16 cellular contexts compared by ENCODE assay signal in the genomic region with DNA sequence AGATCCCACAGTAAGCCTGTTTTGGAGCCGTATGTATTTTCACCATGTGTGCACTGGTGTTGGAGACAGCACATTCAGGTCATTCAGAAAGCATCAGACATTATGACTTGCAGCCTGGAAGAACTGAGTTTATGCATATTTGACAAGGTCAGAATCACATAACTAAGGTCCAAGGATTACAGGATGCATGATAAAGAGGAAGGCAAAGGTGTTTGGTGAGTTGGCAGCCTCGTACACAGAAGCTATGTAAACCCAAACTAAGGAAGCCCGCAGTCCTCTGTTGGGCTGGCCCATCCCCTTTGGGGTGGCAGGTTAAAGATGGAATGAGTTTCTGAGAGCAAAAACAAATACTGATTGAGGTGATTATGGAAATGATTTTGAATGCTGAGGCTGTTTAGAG.
A peak's percentile ranks its signal among the peaks of the same experiment; 100 is the strongest.
DNase-seq lines count a peak whose midpoint lies in the region; ATAC-seq, FAIRE-seq and TF ChIP-seq lines count a peak whose summit lies in the region.
"Had no signal": no experiment of that assay in that cellular context is flagged by ENCODE, and none has a peak within 500 bp of the region (broad histone marks: within the 10 kb centered on the region; RNA-seq: fewer than 3 reads in every experiment).

No MANE protein-coding gene starts in this region.

- intact Hi-C loops in Right ventricle myocardium inferior (cut with DNase I), result no loop called here

- DNase-seq in HTR-8/SVneo (ENCODE audit: insufficient read length, low spot score) (no peak), urothelium cell line (ENCODE audit: low spot score) (no peak), Right ventricle myocardium inferior (ENCODE audit: missing footprints) (no peak), NCI-H774 (lab: John Stamatoyannopoulos, UW) (no peak)
- DNase-seq in stimulated activated CD4-positive, alpha-beta T cell treated with anti-CD3 and anti-CD28 coated beads, Interleukin-12 subunit alpha, Interleukin-12 subunit beta, amount 100 ng/mL, for 4 hours, result no peak
- DNase-seq: C1 segment of cervical spinal cord; Caco-2; CD4-positive, alpha-beta memory T cell; DMS153; DND-41; GOT3; H7 had no signal

- no peak for ATAC-seq in Right ventricle myocardium inferior
- ATAC-seq: HCT116 had no signal

- no peak for TF ChIP-seq EP300 in neural cell (conservative IDR thresholded peaks at IDR 0.05; ENCODE audit: poor library complexity, severe bottlenecking)

- H3K36me3 ChIP-seq in neural cell (ENCODE audit: insufficient read depth, low read length), result no peaks in the 10 kb centered on the region

- no peak for TF ChIP-seq RAD21 in neural cell (conservative IDR thresholded peaks at IDR 0.05)

- no peaks in the 10 kb centered on the region for H3K9me3 ChIP-seq in neural cell (ENCODE audit: low read length)
- H3K9me3 ChIP-seq: Caco-2 had no signal

- no peaks in the 10 kb centered on the region for H3K9me2 ChIP-seq in neural cell (ENCODE audit: insufficient read depth, low read length)

- no peak overlapping the region for H3K27ac ChIP-seq in neural cell (ENCODE audit: low read length)

- no peak overlapping the region for H2AFZ ChIP-seq in neural cell (ENCODE audit: low read depth, low read length)

- H3K4me3 ChIP-seq in neural cell (ENCODE audit: low read length), result peak overlapping the region; percentile 22

- no peaks in the 10 kb centered on the region for H3K79me2 ChIP-seq in neural cell (replicated peaks; ENCODE audit: insufficient read depth, low read length)

- no peaks in the 10 kb centered on the region for H3K27me3 ChIP-seq in neural cell (ENCODE audit: insufficient read depth, low read depth, low read length)

- H3F3A ChIP-seq in neural cell (ENCODE audit: insufficient read depth, low read length, poor library complexity, severe bottlenecking), result no peaks in the 10 kb centered on the region

- no peak overlapping the region for H3K4me2 ChIP-seq in neural cell (ENCODE audit: low read length)

- TF ChIP-seq CTCF in neural cell (IDR thresholded peaks at IDR 0.05; ENCODE audit: poor library complexity, severe bottlenecking), result no peak

- FAIRE-seq in HTR-8/SVneo (lab: Jason Lieb, UNC) (peak; percentile 57), urothelium cell line (lab: Jason Lieb, UNC) (peak; percentile 89)
- FAIRE-seq: G401.6, GM12892 had no signal

- no peak overlapping the region for H3K9ac ChIP-seq in neural cell (ENCODE audit: low read length)

- H4K20me1 ChIP-seq in neural cell (ENCODE audit: insufficient read depth), result no peaks in the 10 kb centered on the region

TF ChIP-seq in neural cell, 6 proteins besides CTCF, POLR2A, EP300 and RAD21:
- TF ChIP-seq POLR2AphosphoS5 (IDR thresholded peaks at IDR 0.05), result no peak
- no peak for TF ChIP-seq EZH2 (IDR thresholded peaks at IDR 0.05; ENCODE audit: borderline replicate concordance, insufficient read depth, low read length, poor library complexity, severe bottlenecking)
- TF ChIP-seq TAF1 (IDR thresholded peaks at IDR 0.05; ENCODE audit: low read depth), result no peak
- no peak for TF ChIP-seq REST (IDR thresholded peaks at IDR 0.05; ENCODE audit: borderline replicate concordance)
- TF ChIP-seq MXI1 (conservative IDR thresholded peaks at IDR 0.05; ENCODE audit: poor library complexity, severe bottlenecking), result no peak
- TF ChIP-seq SMC3 (conservative IDR thresholded peaks at IDR 0.05; ENCODE audit: poor library complexity), result no peak
